23 cellular contexts compared by ENCODE assay signal in genomic region chr2:74048147-74048546, GRCh38.
"Had no signal": no experiment of that assay in that cellular context is flagged by ENCODE, and none has a peak within 500 bp of the region (broad histone marks: within the 10 kb centered on the region; RNA-seq: fewer than 3 reads in every experiment).

No MANE protein-coding gene starts in this region.

- H3K9me3 ChIP-seq: gastroesophageal sphincter, heart left ventricle, testis, upper lobe of left lung had no signal

- H3K27ac ChIP-seq: coronary artery, gastroesophageal sphincter, heart left ventricle, SK-N-MC, testis, upper lobe of left lung had no signal

- H3K27ac Mint-ChIP-seq: activated B cell treated with CpG ODN at 0.5 μM for 24 hours; activated T-cell treated with anti-CD3 and anti-CD28 coated beads, Interleukin-2, amount 50 U/mL, for 72 hours had no signal

- H3K27me3 ChIP-seq: gastroesophageal sphincter, heart left ventricle, testis, upper lobe of left lung had no signal

- ATAC-seq: activated T-cell treated with anti-CD3 and anti-CD28 coated beads, Interleukin-2, amount 50 U/mL, for 72 hours; gastroesophageal sphincter; heart left ventricle; left lobe of liver had no signal

- H3K9me3 Mint-ChIP-seq: activated B cell treated with CpG ODN at 0.5 μM for 24 hours; activated T-cell treated with anti-CD3 and anti-CD28 coated beads, Interleukin-2, amount 50 U/mL, for 72 hours; brain; central memory CD8-positive, alpha-beta T cell; nephron progenitor cell; stimulated activated naive CD8-positive, alpha-beta T cell treated with anti-CD3 and anti-CD28 coated beads, Interleukin-15, Interleukin-2, amounts not matched to agents 100 ng/mL and 50 ng/mL, for 24 hours had no signal

- H3K27me3 Mint-ChIP-seq: activated B cell treated with CpG ODN at 0.5 μM for 24 hours; brain; central memory CD8-positive, alpha-beta T cell; stimulated activated naive CD8-positive, alpha-beta T cell treated with anti-CD3 and anti-CD28 coated beads, Interleukin-15, Interleukin-2, amounts not matched to agents 100 ng/mL and 50 ng/mL, for 24 hours had no signal

- DNase-seq: activated B cell treated with CpG ODN at 0.5 μM for 24 hours; activated CD4-positive, alpha-beta T cell treated with anti-CD3 and anti-CD28 coated beads for 48 hours; activated CD8-positive, alpha-beta memory T cell treated with anti-CD3 and anti-CD28 coated beads, Interleukin-2, amount 50 U/mL, for 4 hours; activated gamma-delta T cell treated with Interleukin-2 at 50 U/mL for 16 hours; activated T-cell treated with anti-CD3 and anti-CD28 coated beads, Interleukin-2, amount 50 U/mL, for 72 hours; anterior cingulate cortex; heart left ventricle; kidney; midbrain; nephron progenitor cell; nucleus accumbens; posterior cingulate gyrus; retina; stimulated activated CD4-positive, alpha-beta T cell treated with anti-CD3 and anti-CD28 coated beads, Interleukin-2, amount 100 ng/mL, for 24 hours; testis had no signal

- H3K4me3 ChIP-seq: coronary artery, gastroesophageal sphincter, heart left ventricle, SK-N-MC, testis, upper lobe of left lung had no signal

- H3K4me3 Mint-ChIP-seq: activated B cell treated with CpG ODN at 0.5 μM for 24 hours; activated T-cell treated with anti-CD3 and anti-CD28 coated beads, Interleukin-2, amount 50 U/mL, for 72 hours; brain; central memory CD8-positive, alpha-beta T cell; nephron progenitor cell; stimulated activated naive CD8-positive, alpha-beta T cell treated with anti-CD3 and anti-CD28 coated beads, Interleukin-15, Interleukin-2, amounts not matched to agents 100 ng/mL and 50 ng/mL, for 24 hours had no signal

- H3K4me1 ChIP-seq: gastroesophageal sphincter had no signal
